9 cellular contexts compared by ENCODE assay signal in the genomic region with DNA sequence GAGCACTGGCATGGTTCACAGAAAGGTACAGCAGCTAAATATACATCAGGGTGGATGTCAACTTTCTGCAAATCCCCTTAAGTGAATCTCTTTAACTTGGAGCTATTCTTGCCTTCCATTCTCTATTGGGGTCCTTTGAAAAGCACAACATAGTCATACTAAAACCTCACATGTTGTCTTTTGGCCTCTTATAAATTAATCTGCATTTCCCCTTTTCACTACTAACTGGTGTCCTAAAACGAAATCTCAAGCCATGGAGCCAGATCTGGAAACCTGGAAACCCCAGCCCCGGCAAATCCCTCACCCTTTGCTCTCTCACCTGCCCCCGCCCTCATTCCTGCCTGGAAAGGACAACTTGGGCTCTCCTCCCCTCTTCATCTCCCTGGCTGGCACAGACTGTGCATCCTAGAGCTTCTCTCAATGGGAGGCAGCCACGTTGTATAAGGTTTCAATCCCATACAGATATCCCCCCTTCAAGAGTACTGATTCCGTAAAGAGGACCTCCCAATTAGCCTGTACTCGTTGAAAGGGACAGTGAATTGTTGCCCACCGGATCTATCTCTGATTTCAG. TPM values are rescaled to one million over a fixed set of nuclear protein-coding genes. Genes with fewer than 3 reads are reported as not detected.
DNase-seq lines count a peak whose midpoint lies in the region; ATAC-seq and TF ChIP-seq lines count a peak whose summit lies in the region.
"Had no signal": no experiment of that assay in that cellular context is flagged by ENCODE, and none has a peak within 500 bp of the region (broad histone marks: within the 10 kb centered on the region; RNA-seq: fewer than 3 reads in every experiment).

No MANE protein-coding gene starts in this region.

- H3K4me3 ChIP-seq in left ventricle myocardium inferior (peak overlapping the region; percentile 80), breast epithelium (peak overlapping the region; percentile 80 to 83 (median 81)), lung (peak overlapping the region; percentile 51)

- no peak for ATAC-seq in left ventricle myocardium superior
- ATAC-seq in lung (ENCODE audit: insufficient read depth, low FRiP score) = no peak
- no peak for ATAC-seq in HG03378 (IDR thresholded peaks at IDR 0.05; ENCODE audit: unreplicated experiment)
- ATAC-seq: WTC11 had no signal

- DNase-seq in left ventricle myocardium inferior (no peak), left ventricle myocardium superior (no peak), breast epithelium (ENCODE audit: low spot score in 2 of 2) (no peak), lung (ENCODE audit: low spot score) (no peak), immature natural killer cell (no peak)
- DNase-seq in activated CD4-positive, CD25-positive, alpha-beta regulatory T cell treated with anti-CD3 and anti-CD28 coated beads, Interleukin-2, amount 50 U/mL, for 72 hours = no peak
- no peak for DNase-seq in stimulated activated CD4-positive, alpha-beta T cell treated with anti-CD3 and anti-CD28 coated beads, Interleukin-1b, Interleukin-23, amount 100 ng/mL, for 48 hours

- peaks cover 48% of the 10 kb centered on the region for H3K4me1 ChIP-seq in left ventricle myocardium inferior
- no peaks in the 10 kb centered on the region for H3K4me1 ChIP-seq in breast epithelium
- peaks cover 3 to 13% of the 10 kb centered on the region in 2 donors for H3K4me1 ChIP-seq in lung (ENCODE audit: control insufficient read depth in 2 of 2, insufficient read depth in 2 of 2, low read length in 2 of 2)

- H3K36me3 ChIP-seq in left ventricle myocardium inferior = peaks cover 5% of the 10 kb centered on the region
- no peaks in the 10 kb centered on the region for H3K36me3 ChIP-seq in breast epithelium
- H3K36me3 ChIP-seq in lung (ENCODE audit: control insufficient read depth in 2 of 2, insufficient read depth in 2 of 2, low read length in 2 of 2) = peaks cover 0 to 5% of the 10 kb centered on the region in 2 donors

- H3K36me3 Mint-ChIP-seq in immature natural killer cell = peaks cover 17 to 42% (median 40%) of the 10 kb centered on the region in 3 donors

- H3K4me3 Mint-ChIP-seq in immature natural killer cell = no peak overlapping the region

- H3K27ac Mint-ChIP-seq in immature natural killer cell = no peak overlapping the region
- H3K27ac Mint-ChIP-seq: WTC11 had no signal

- H3K9me3 Mint-ChIP-seq in immature natural killer cell = no peaks in the 10 kb centered on the region
- H3K9me3 Mint-ChIP-seq: WTC11 had no signal

- peaks cover 10% of the 10 kb centered on the region in 2 donors for H3K4me1 Mint-ChIP-seq in immature natural killer cell

- H3K9me3 ChIP-seq in left ventricle myocardium inferior (replicated peaks) (no peaks in the 10 kb centered on the region), breast epithelium (no peaks in the 10 kb centered on the region), lung (ENCODE audit: control insufficient read depth in 2 of 2, insufficient read depth in 1 of 2, low read length in 1 of 2) (no peaks in the 10 kb centered on the region)

- no peak for TF ChIP-seq POLR2A in breast epithelium (IDR thresholded peaks at IDR 0.05)

- TF ChIP-seq CTCF in left ventricle myocardium inferior (IDR thresholded peaks at IDR 0.05; ENCODE audit: borderline replicate concordance) (no peak), breast epithelium (IDR thresholded peaks at IDR 0.05) (no peak), lung (IDR thresholded peaks at IDR 0.05; ENCODE audit: control extremely low read depth, extremely low read depth) (no peak)

- peaks cover 0 to 14% (median 1%) of the 10 kb centered on the region in 3 donors for H3K27me3 Mint-ChIP-seq in immature natural killer cell (ENCODE audit: low read depth in 3 of 3)

- 19 to 26% methylated on average over 7 of the region's 7 CpGs for WGBS in lung, 2 donors

- H3K27ac ChIP-seq in left ventricle myocardium inferior (replicated peaks) (peak overlapping the region; percentile 98), breast epithelium (peak overlapping the region in 1 of 2 donors; percentile 100), lung (ENCODE audit: low read depth in 1 of 2, low read length in 1 of 2) (no peak overlapping the region)

- intact Hi-C loops in left ventricle myocardium inferior (cut with micrococcal nuclease) (loop anchor here (10.0 kb wide), 1 partner anchor 196 kb away; no protein-coding TSS in a partner anchor), left ventricle myocardium superior (cut with micrococcal nuclease) (no loop called here), breast epithelium (cut with DNase I; ENCODE audit: low total_unique reads) (no loop called here)

- H3K27me3 ChIP-seq in left ventricle myocardium inferior (ENCODE audit: low read depth) (no peaks in the 10 kb centered on the region), breast epithelium (no peaks in the 10 kb centered on the region), lung (ENCODE audit: control insufficient read depth, insufficient read depth) (no peaks in the 10 kb centered on the region)

RNA-seq across cellular contexts. Expression of a gene that starts 1.5 kb away (rescaled TPM):
- total RNA-seq in left ventricle myocardium inferior (4.6 TPM), left ventricle myocardium superior (3.5 TPM), breast epithelium (10 to 100 TPM; 15.5 to 33.2 (median 28.2) TPM), lung (10 to 100 TPM; 12.0 to 17.2 TPM)
- polyA plus RNA-seq in lung (10 to 100 TPM in 1 of 2 donors, 1 to 10 TPM in 1; 5.3 to 11.0 TPM), immature natural killer cell (10 to 100 TPM; 10.7 to 25.6 (median 14.7) TPM)
